1 cellular context compared by ENCODE assay signal in genomic region chr2:69816923-69817542, GRCh38.
TF ChIP-seq lines count a peak whose summit lies in the region.

No MANE protein-coding gene starts in this region.

TF ChIP-seq in HepG2, 621 proteins besides CTCF, POLR2A, EP300 and RAD21 (continued from another document):
- no peak for TF ChIP-seq ZNF142 (CRISPR knock-in tag; IDR thresholded peaks at IDR 0.05)
- no peak for TF ChIP-seq ZNF792 (CRISPR knock-in tag; IDR thresholded peaks at IDR 0.05)
- TF ChIP-seq PLRG1 (conservative IDR thresholded peaks at IDR 0.05): no peak
- no peak for TF ChIP-seq ZXDC (CRISPR knock-in tag; IDR thresholded peaks at IDR 0.05)
- TF ChIP-seq GTF3A (CRISPR knock-in tag; conservative IDR thresholded peaks at IDR 0.05): no peak
- no peak for TF ChIP-seq GPN1 (CRISPR knock-in tag; IDR thresholded peaks at IDR 0.05; ENCODE audit: borderline replicate concordance)
- no peak for TF ChIP-seq ZNF282 (IDR thresholded peaks at IDR 0.05; ENCODE audit: partially characterized antibody)
- TF ChIP-seq ZNF720 (CRISPR knock-in tag; IDR thresholded peaks at IDR 0.05): no peak
- TF ChIP-seq REL (CRISPR knock-in tag; conservative IDR thresholded peaks at IDR 0.05): no peak
- TF ChIP-seq ZNF124 (CRISPR knock-in tag; IDR thresholded peaks at IDR 0.05): 0 out of 2 replicates have a peak, but pooled peaks have one; percentile 56
- TF ChIP-seq HNF4G (IDR thresholded peaks at IDR 0.05; ENCODE audit: borderline replicate concordance, low read depth, low read length): no peak
- TF ChIP-seq HNF4G (CRISPR knock-in tag; IDR thresholded peaks at IDR 0.05; ENCODE audit: borderline replicate concordance, low read depth): no peak
- no peak for TF ChIP-seq ZNF574 (CRISPR knock-in tag; IDR thresholded peaks at IDR 0.05)
- TF ChIP-seq FOXK2 (IDR thresholded peaks at IDR 0.05): no peak
- TF ChIP-seq TEF (CRISPR knock-in tag; IDR thresholded peaks at IDR 0.05): no peak
- no peak for TF ChIP-seq ZNF547 (CRISPR knock-in tag; IDR thresholded peaks at IDR 0.05)
- TF ChIP-seq HIVEP1 (CRISPR knock-in tag; IDR thresholded peaks at IDR 0.05): no peak
- TF ChIP-seq ZFP90 (CRISPR knock-in tag; IDR thresholded peaks at IDR 0.05; ENCODE audit: borderline replicate concordance): no peak
- no peak for TF ChIP-seq HNRNPUL1 (IDR thresholded peaks at IDR 0.05; ENCODE audit: low read depth, low read length)
- TF ChIP-seq MYC (CRISPR knock-in tag; IDR thresholded peaks at IDR 0.05; ENCODE audit: borderline replicate concordance): no peak
- no peak; the same call in 1 of the 2 replicates for TF ChIP-seq ZNF615 (CRISPR knock-in tag; IDR thresholded peaks at IDR 0.05; ENCODE audit: borderline replicate concordance)
- TF ChIP-seq SRY (CRISPR knock-in tag; IDR thresholded peaks at IDR 0.05): no peak
- no peak for TF ChIP-seq RELA (CRISPR knock-in tag; IDR thresholded peaks at IDR 0.05)
- TF ChIP-seq NCOA5 (CRISPR knock-in tag; IDR thresholded peaks at IDR 0.05): no peak
- no peak for TF ChIP-seq ZMAT3 (CRISPR knock-in tag; conservative IDR thresholded peaks at IDR 0.05)
- no peak for TF ChIP-seq ZNF607 (CRISPR knock-in tag; IDR thresholded peaks at IDR 0.05; ENCODE audit: borderline replicate concordance)
- no peak for TF ChIP-seq POGK (CRISPR knock-in tag; conservative IDR thresholded peaks at IDR 0.05)
- no peak for TF ChIP-seq EED (CRISPR knock-in tag; IDR thresholded peaks at IDR 0.05)
- TF ChIP-seq GFI1 (CRISPR knock-in tag; IDR thresholded peaks at IDR 0.05; ENCODE audit: borderline replicate concordance): 0 out of 2 replicates have a peak, but pooled peaks have one; percentile 37
- TF ChIP-seq MEIS1 (CRISPR knock-in tag; IDR thresholded peaks at IDR 0.05; ENCODE audit: borderline replicate concordance): no peak
